In the genomic region with DNA sequence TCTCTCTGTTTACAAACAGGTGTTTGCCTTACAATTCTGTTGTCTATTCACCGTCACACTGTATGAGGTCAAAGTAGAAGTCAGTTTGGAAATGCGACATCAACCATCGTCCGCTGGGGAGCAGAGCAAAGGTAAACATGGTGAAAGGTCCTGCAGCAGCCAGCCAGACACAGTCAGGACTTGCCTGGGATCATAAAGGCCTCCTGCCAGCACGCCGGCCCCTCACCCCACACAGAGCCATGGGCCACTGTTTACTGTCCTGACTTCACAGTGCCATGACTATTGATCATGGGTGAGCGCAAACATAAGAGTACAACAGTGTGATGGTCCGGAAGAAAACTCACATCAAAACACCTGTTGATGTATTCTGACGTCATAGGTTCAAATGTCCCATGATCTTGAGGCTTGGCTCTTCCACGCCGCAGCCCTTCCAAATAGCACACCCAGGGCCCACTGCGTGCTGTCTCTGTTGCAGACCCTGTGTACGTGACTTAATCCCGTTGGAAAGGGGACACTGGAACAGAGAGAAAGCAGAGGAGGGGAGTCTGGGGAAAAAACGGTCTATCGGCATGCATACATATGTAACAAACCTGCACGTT, we compare ENCODE assay signal across 1 cellular context.
A peak's percentile ranks its signal among the peaks of the same experiment; 100 is the strongest.
TF ChIP-seq lines count a peak whose summit lies in the region.

No MANE protein-coding gene starts in this region.

TF ChIP-seq in HepG2, 621 proteins besides CTCF, POLR2A, EP300 and RAD21 (continued from another document and continues in another):
- TF ChIP-seq ZNF468 (CRISPR knock-in tag; IDR thresholded peaks at IDR 0.05), result no peak
- TF ChIP-seq GTF3A (CRISPR knock-in tag; conservative IDR thresholded peaks at IDR 0.05), result no peak
- TF ChIP-seq, protein P1, sequence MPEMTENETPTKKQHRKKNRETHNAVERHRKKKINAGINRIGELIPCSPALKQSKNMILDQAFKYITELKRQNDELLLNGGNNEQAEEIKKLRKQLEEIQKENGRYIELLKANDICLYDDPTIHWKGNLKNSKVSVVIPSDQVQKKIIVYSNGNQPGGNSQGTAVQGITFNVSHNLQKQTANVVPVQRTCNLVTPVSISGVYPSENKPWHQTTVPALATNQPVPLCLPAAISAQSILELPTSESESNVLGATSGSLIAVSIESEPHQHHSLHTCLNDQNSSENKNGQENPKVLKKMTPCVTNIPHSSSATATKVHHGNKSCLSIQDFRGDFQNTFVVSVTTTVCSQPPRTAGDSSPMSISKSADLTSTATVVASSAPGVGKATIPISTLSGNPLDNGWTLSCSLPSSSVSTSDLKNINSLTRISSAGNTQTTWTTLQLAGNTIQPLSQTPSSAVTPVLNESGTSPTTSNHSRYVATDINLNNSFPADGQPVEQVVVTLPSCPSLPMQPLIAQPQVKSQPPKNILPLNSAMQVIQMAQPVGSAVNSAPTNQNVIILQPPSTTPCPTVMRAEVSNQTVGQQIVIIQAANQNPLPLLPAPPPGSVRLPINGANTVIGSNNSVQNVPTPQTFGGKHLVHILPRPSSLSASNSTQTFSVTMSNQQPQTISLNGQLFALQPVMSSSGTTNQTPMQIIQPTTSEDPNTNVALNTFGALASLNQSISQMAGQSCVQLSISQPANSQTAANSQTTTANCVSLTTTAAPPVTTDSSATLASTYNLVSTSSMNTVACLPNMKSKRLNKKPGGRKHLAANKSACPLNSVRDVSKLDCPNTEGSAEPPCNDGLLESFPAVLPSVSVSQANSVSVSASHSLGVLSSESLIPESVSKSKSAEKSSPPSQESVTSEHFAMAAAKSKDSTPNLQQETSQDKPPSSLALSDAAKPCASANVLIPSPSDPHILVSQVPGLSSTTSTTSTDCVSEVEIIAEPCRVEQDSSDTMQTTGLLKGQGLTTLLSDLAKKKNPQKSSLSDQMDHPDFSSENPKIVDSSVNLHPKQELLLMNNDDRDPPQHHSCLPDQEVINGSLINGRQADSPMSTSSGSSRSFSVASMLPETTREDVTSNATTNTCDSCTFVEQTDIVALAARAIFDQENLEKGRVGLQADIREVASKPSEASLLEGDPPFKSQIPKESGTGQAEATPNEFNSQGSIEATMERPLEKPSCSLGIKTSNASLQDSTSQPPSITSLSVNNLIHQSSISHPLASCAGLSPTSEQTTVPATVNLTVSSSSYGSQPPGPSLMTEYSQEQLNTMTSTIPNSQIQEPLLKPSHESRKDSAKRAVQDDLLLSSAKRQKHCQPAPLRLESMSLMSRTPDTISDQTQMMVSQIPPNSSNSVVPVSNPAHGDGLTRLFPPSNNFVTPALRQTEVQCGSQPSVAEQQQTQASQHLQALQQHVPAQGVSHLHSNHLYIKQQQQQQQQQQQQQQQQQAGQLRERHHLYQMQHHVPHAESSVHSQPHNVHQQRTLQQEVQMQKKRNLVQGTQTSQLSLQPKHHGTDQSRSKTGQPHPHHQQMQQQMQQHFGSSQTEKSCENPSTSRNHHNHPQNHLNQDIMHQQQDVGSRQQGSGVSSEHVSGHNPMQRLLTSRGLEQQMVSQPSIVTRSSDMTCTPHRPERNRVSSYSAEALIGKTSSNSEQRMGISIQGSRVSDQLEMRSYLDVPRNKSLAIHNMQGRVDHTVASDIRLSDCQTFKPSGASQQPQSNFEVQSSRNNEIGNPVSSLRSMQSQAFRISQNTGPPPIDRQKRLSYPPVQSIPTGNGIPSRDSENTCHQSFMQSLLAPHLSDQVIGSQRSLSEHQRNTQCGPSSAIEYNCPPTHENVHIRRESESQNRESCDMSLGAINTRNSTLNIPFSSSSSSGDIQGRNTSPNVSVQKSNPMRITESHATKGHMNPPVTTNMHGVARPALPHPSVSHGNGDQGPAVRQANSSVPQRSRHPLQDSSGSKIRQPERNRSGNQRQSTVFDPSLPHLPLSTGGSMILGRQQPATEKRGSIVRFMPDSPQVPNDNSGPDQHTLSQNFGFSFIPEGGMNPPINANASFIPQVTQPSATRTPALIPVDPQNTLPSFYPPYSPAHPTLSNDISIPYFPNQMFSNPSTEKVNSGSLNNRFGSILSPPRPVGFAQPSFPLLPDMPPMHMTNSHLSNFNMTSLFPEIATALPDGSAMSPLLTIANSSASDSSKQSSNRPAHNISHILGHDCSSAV (CRISPR knock-in tag; IDR thresholded peaks at IDR 0.05; ENCODE audit: borderline replicate concordance), result peak; percentile 76; the same call in 1 of the 2 replicates
- TF ChIP-seq, protein P2, sequence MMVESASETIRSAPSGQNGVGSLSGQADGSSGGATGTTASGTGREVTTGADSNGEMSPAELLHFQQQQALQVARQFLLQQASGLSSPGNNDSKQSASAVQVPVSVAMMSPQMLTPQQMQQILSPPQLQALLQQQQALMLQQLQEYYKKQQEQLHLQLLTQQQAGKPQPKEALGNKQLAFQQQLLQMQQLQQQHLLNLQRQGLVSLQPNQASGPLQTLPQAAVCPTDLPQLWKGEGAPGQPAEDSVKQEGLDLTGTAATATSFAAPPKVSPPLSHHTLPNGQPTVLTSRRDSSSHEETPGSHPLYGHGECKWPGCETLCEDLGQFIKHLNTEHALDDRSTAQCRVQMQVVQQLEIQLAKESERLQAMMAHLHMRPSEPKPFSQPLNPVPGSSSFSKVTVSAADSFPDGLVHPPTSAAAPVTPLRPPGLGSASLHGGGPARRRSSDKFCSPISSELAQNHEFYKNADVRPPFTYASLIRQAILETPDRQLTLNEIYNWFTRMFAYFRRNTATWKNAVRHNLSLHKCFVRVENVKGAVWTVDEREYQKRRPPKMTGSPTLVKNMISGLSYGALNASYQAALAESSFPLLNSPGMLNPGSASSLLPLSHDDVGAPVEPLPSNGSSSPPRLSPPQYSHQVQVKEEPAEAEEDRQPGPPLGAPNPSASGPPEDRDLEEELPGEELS (CRISPR knock-in tag; IDR thresholded peaks at IDR 0.05), result peak; percentile 100
- TF ChIP-seq, protein P3, sequence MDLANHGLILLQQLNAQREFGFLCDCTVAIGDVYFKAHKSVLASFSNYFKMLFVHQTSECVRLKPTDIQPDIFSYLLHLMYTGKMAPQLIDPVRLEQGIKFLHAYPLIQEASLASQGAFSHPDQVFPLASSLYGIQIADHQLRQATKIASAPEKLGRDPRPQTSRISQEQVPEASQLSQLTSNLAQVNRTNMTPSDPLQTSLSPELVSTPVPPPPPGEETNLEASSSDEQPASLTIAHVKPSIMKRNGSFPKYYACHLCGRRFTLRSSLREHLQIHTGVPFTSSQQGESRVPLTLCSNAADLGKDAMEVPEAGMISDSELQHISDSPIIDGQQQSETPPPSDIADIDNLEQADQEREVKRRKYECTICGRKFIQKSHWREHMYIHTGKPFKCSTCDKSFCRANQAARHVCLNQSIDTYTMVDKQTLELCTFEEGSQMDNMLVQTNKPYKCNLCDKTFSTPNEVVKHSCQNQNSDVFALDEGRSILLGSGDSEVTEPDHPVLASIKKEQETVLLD (CRISPR knock-in tag; IDR thresholded peaks at IDR 0.05; ENCODE audit: low read depth), result no peak
- TF ChIP-seq HOXA7 (CRISPR knock-in tag; IDR thresholded peaks at IDR 0.05), result no peak
- no peak for TF ChIP-seq PCBP2 (optimal IDR thresholded peaks at IDR 0.05; ENCODE audit: low read depth, low read length, poor library complexity, severe bottlenecking)
- TF ChIP-seq, protein P4, sequence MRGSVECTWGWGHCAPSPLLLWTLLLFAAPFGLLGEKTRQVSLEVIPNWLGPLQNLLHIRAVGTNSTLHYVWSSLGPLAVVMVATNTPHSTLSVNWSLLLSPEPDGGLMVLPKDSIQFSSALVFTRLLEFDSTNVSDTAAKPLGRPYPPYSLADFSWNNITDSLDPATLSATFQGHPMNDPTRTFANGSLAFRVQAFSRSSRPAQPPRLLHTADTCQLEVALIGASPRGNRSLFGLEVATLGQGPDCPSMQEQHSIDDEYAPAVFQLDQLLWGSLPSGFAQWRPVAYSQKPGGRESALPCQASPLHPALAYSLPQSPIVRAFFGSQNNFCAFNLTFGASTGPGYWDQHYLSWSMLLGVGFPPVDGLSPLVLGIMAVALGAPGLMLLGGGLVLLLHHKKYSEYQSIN (CRISPR knock-in tag; IDR thresholded peaks at IDR 0.05; ENCODE audit: borderline replicate concordance), result no peak
- peak; percentile 99 for TF ChIP-seq ZMYM4 (CRISPR knock-in tag; IDR thresholded peaks at IDR 0.05)
- TF ChIP-seq POLR2AphosphoS5 (IDR thresholded peaks at IDR 0.05; ENCODE audit: low read depth, low read length), result 0 out of 2 replicates have a peak, but pooled peaks have one; percentile 26
- TF ChIP-seq NBN (conservative IDR thresholded peaks at IDR 0.05), result no peak
- peak; percentile 98 for TF ChIP-seq CBX5 (CRISPR knock-in tag; IDR thresholded peaks at IDR 0.05; ENCODE audit: borderline replicate concordance)
- TF ChIP-seq, protein P5, sequence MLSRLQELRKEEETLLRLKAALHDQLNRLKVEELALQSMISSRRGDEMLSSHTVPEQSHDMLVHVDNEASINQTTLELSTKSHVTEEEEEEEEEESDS (CRISPR knock-in tag; IDR thresholded peaks at IDR 0.05; ENCODE audit: borderline replicate concordance), result peak; percentile 70; the same call in 1 of the 2 replicates
- peak; percentile 64 for TF ChIP-seq ZNF768 (CRISPR knock-in tag; IDR thresholded peaks at IDR 0.05)
- TF ChIP-seq ZNF75D (CRISPR knock-in tag; IDR thresholded peaks at IDR 0.05; ENCODE audit: borderline replicate concordance), result no peak
- TF ChIP-seq TEAD2 (CRISPR knock-in tag; IDR thresholded peaks at IDR 0.05), result no peak
- TF ChIP-seq, protein P6, sequence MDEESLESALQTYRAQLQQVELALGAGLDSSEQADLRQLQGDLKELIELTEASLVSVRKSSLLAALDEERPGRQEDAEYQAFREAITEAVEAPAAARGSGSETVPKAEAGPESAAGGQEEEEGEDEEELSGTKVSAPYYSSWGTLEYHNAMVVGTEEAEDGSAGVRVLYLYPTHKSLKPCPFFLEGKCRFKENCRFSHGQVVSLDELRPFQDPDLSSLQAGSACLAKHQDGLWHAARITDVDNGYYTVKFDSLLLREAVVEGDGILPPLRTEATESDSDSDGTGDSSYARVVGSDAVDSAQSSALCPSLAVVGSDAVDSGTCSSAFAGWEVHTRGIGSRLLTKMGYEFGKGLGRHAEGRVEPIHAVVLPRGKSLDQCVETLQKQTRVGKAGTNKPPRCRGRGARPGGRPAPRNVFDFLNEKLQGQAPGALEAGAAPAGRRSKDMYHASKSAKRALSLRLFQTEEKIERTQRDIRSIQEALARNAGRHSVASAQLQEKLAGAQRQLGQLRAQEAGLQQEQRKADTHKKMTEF (CRISPR knock-in tag; IDR thresholded peaks at IDR 0.05), result peak; percentile 100
- 0 out of 2 replicates have a peak, but pooled peaks have one; percentile 56 for TF ChIP-seq TRIM24 (CRISPR knock-in tag; IDR thresholded peaks at IDR 0.05)
- peak; percentile 99 for TF ChIP-seq IRF2 (CRISPR knock-in tag; IDR thresholded peaks at IDR 0.05)
- TF ChIP-seq RFX1 (IDR thresholded peaks at IDR 0.05), result no peak
- peak; percentile 100 for TF ChIP-seq SALL1 (CRISPR knock-in tag; IDR thresholded peaks at IDR 0.05)
- 0 out of 2 replicates have a peak, but pooled peaks have one; percentile 40 for TF ChIP-seq GZF1 (CRISPR knock-in tag; IDR thresholded peaks at IDR 0.05)
- TF ChIP-seq, protein P7, sequence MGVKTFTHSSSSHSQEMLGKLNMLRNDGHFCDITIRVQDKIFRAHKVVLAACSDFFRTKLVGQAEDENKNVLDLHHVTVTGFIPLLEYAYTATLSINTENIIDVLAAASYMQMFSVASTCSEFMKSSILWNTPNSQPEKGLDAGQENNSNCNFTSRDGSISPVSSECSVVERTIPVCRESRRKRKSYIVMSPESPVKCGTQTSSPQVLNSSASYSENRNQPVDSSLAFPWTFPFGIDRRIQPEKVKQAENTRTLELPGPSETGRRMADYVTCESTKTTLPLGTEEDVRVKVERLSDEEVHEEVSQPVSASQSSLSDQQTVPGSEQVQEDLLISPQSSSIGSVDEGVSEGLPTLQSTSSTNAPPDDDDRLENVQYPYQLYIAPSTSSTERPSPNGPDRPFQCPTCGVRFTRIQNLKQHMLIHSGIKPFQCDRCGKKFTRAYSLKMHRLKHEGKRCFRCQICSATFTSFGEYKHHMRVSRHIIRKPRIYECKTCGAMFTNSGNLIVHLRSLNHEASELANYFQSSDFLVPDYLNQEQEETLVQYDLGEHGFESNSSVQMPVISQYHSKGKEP (CRISPR knock-in tag; IDR thresholded peaks at IDR 0.05), result peak; percentile 68; the same call in 1 of the 2 replicates
- TF ChIP-seq PHF20 (CRISPR knock-in tag; IDR thresholded peaks at IDR 0.05), result peak; percentile 71
- TF ChIP-seq ZNF354B (CRISPR knock-in tag; IDR thresholded peaks at IDR 0.05), result peak; percentile 75
- peak; percentile 100 for TF ChIP-seq FOXJ3 (CRISPR knock-in tag; IDR thresholded peaks at IDR 0.05; ENCODE audit: borderline replicate concordance)
- TF ChIP-seq, protein P8, sequence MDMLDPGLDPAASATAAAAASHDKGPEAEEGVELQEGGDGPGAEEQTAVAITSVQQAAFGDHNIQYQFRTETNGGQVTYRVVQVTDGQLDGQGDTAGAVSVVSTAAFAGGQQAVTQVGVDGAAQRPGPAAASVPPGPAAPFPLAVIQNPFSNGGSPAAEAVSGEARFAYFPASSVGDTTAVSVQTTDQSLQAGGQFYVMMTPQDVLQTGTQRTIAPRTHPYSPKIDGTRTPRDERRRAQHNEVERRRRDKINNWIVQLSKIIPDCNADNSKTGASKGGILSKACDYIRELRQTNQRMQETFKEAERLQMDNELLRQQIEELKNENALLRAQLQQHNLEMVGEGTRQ (IDR thresholded peaks at IDR 0.05; ENCODE audit: low read depth, low read length), result no peak
- TF ChIP-seq, protein P8 (CRISPR knock-in tag; IDR thresholded peaks at IDR 0.05; ENCODE audit: borderline replicate concordance), result no peak
- peak; percentile 57 for TF ChIP-seq ZNF564 (CRISPR knock-in tag; IDR thresholded peaks at IDR 0.05)
- TF ChIP-seq, protein P9, sequence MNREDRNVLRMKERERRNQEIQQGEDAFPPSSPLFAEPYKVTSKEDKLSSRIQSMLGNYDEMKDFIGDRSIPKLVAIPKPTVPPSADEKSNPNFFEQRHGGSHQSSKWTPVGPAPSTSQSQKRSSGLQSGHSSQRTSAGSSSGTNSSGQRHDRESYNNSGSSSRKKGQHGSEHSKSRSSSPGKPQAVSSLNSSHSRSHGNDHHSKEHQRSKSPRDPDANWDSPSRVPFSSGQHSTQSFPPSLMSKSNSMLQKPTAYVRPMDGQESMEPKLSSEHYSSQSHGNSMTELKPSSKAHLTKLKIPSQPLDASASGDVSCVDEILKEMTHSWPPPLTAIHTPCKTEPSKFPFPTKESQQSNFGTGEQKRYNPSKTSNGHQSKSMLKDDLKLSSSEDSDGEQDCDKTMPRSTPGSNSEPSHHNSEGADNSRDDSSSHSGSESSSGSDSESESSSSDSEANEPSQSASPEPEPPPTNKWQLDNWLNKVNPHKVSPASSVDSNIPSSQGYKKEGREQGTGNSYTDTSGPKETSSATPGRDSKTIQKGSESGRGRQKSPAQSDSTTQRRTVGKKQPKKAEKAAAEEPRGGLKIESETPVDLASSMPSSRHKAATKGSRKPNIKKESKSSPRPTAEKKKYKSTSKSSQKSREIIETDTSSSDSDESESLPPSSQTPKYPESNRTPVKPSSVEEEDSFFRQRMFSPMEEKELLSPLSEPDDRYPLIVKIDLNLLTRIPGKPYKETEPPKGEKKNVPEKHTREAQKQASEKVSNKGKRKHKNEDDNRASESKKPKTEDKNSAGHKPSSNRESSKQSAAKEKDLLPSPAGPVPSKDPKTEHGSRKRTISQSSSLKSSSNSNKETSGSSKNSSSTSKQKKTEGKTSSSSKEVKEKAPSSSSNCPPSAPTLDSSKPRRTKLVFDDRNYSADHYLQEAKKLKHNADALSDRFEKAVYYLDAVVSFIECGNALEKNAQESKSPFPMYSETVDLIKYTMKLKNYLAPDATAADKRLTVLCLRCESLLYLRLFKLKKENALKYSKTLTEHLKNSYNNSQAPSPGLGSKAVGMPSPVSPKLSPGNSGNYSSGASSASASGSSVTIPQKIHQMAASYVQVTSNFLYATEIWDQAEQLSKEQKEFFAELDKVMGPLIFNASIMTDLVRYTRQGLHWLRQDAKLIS (CRISPR knock-in tag; IDR thresholded peaks at IDR 0.05), result no peak
- TF ChIP-seq ZNF24 (IDR thresholded peaks at IDR 0.05), result peak; percentile 50; the same call in 1 of the 2 replicates
- peak; percentile 98; the same call in 1 of the 2 replicates for TF ChIP-seq SNAPC2 (CRISPR knock-in tag; IDR thresholded peaks at IDR 0.05)
